Comparison of ENCODE assay signal across 1 cellular context in the genomic region with DNA sequence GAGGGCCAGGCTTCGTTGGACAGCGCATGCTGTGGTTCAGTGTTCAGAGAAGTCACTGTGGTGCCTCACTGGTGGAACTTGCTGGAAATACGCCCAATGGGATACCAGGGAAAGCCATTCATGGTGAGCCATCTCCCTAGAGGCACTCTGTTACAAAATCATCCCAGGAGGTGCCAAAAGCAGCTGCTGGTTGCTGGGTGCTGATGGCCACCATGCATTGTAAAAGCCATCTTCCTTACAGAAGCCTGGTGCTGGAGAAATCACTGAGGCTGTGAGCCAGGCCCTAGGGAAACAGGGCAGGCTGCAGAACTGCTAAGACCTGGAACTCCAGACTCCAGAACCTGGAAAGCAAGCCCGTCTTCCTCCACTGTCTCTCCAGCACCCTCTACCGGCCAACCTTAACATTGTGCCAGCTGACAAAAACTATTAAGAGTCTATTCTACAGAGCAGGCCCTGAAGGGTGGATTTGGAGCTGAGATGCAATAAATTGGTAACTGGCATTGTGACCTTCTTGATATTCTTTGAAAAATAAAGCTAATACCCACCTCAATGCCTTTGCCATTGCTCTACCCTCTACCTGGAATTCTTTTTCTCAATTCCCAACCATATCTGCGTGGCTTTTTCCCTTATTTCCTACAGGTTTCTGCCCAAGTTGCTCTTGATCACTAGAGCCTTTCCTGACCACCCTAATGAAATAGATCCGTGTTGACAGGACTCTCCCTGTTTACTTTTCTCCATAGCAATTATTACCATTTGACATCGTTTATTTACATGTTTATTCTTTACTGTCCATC.
TF ChIP-seq lines count a peak whose summit lies in the region.

No MANE protein-coding gene starts in this region.

TF ChIP-seq in HepG2, 621 proteins besides CTCF, POLR2A, EP300 and RAD21 (continued from another document):
- TF ChIP-seq, protein P1, sequence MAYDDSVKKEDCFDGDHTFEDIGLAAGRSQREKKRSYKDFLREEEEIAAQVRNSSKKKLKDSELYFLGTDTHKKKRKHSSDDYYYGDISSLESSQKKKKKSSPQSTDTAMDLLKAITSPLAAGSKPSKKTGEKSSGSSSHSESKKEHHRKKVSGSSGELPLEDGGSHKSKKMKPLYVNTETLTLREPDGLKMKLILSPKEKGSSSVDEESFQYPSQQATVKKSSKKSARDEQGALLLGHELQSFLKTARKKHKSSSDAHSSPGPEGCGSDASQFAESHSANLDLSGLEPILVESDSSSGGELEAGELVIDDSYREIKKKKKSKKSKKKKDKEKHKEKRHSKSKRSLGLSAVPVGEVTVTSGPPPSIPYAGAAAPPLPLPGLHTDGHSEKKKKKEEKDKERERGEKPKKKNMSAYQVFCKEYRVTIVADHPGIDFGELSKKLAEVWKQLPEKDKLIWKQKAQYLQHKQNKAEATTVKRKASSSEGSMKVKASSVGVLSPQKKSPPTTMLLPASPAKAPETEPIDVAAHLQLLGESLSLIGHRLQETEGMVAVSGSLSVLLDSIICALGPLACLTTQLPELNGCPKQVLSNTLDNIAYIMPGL (CRISPR knock-in tag; IDR thresholded peaks at IDR 0.05; ENCODE audit: borderline replicate concordance in 1 of 2, low read depth in 1 of 2), result 0 out of 4 replicates have a peak, but pooled peaks of 1 of the 2 experiments have one; percentile 59
- TF ChIP-seq TSC22D2 (CRISPR knock-in tag; IDR thresholded peaks at IDR 0.05; ENCODE audit: borderline replicate concordance), result peak; percentile 22; the same call in 1 of the 2 replicates
- TF ChIP-seq NFKB2 (CRISPR knock-in tag; IDR thresholded peaks at IDR 0.05; ENCODE audit: borderline replicate concordance), result 0 out of 2 replicates have a peak, but pooled peaks have one; percentile 41
- peak; percentile 36; the same call in 1 of the 2 replicates for TF ChIP-seq ZFX (CRISPR knock-in tag; IDR thresholded peaks at IDR 0.05; ENCODE audit: low read depth)
- no peak for TF ChIP-seq ZNF674 (CRISPR knock-in tag; IDR thresholded peaks at IDR 0.05; ENCODE audit: low read depth)
- TF ChIP-seq ATF7 (IDR thresholded peaks at IDR 0.05), result no peak
- 0 out of 2 replicates have a peak, but pooled peaks have one; percentile 23 for TF ChIP-seq ATF7 (CRISPR knock-in tag; IDR thresholded peaks at IDR 0.05)
- no peak for TF ChIP-seq ZNF569 (CRISPR knock-in tag; IDR thresholded peaks at IDR 0.05; ENCODE audit: borderline replicate concordance)
- TF ChIP-seq RAD51 (IDR thresholded peaks at IDR 0.05; ENCODE audit: borderline replicate concordance), result no peak
- peak in 1 of 2 experiments; percentile 58; a peak in 2 of 4 replicates for TF ChIP-seq MAFK (conservative IDR thresholded peaks at IDR 0.05 in 1 of 2, IDR thresholded peaks at IDR 0.05 in 1 of 2; ENCODE audit: low read length in 2 of 2)
- TF ChIP-seq THAP11 (CRISPR knock-in tag; IDR thresholded peaks at IDR 0.05), result peak; percentile 33; the same call in 1 of the 2 replicates
- 0 out of 2 replicates have a peak, but pooled peaks have one; percentile 31 for TF ChIP-seq ZSCAN31 (CRISPR knock-in tag; IDR thresholded peaks at IDR 0.05; ENCODE audit: low read depth)
- TF ChIP-seq ZNF607 (CRISPR knock-in tag; IDR thresholded peaks at IDR 0.05; ENCODE audit: borderline replicate concordance), result 0 out of 2 replicates have a peak, but pooled peaks have one; percentile 30
- TF ChIP-seq IRF2 (CRISPR knock-in tag; IDR thresholded peaks at IDR 0.05), result 0 out of 2 replicates have a peak, but pooled peaks have one; percentile 28
- TF ChIP-seq, protein P2, sequence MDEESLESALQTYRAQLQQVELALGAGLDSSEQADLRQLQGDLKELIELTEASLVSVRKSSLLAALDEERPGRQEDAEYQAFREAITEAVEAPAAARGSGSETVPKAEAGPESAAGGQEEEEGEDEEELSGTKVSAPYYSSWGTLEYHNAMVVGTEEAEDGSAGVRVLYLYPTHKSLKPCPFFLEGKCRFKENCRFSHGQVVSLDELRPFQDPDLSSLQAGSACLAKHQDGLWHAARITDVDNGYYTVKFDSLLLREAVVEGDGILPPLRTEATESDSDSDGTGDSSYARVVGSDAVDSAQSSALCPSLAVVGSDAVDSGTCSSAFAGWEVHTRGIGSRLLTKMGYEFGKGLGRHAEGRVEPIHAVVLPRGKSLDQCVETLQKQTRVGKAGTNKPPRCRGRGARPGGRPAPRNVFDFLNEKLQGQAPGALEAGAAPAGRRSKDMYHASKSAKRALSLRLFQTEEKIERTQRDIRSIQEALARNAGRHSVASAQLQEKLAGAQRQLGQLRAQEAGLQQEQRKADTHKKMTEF (CRISPR knock-in tag; IDR thresholded peaks at IDR 0.05), result 0 out of 2 replicates have a peak, but pooled peaks have one; percentile 30
- TF ChIP-seq PPARG (CRISPR knock-in tag; conservative IDR thresholded peaks at IDR 0.05), result no peak
- peak; percentile 49; the same call in 1 of the 2 replicates for TF ChIP-seq ZFP37 (CRISPR knock-in tag; IDR thresholded peaks at IDR 0.05; ENCODE audit: borderline replicate concordance)
- peak; percentile 24; the same call in 1 of the 2 replicates for TF ChIP-seq REPIN1 (CRISPR knock-in tag; IDR thresholded peaks at IDR 0.05; ENCODE audit: borderline replicate concordance, low read depth)
- TF ChIP-seq, protein P3, sequence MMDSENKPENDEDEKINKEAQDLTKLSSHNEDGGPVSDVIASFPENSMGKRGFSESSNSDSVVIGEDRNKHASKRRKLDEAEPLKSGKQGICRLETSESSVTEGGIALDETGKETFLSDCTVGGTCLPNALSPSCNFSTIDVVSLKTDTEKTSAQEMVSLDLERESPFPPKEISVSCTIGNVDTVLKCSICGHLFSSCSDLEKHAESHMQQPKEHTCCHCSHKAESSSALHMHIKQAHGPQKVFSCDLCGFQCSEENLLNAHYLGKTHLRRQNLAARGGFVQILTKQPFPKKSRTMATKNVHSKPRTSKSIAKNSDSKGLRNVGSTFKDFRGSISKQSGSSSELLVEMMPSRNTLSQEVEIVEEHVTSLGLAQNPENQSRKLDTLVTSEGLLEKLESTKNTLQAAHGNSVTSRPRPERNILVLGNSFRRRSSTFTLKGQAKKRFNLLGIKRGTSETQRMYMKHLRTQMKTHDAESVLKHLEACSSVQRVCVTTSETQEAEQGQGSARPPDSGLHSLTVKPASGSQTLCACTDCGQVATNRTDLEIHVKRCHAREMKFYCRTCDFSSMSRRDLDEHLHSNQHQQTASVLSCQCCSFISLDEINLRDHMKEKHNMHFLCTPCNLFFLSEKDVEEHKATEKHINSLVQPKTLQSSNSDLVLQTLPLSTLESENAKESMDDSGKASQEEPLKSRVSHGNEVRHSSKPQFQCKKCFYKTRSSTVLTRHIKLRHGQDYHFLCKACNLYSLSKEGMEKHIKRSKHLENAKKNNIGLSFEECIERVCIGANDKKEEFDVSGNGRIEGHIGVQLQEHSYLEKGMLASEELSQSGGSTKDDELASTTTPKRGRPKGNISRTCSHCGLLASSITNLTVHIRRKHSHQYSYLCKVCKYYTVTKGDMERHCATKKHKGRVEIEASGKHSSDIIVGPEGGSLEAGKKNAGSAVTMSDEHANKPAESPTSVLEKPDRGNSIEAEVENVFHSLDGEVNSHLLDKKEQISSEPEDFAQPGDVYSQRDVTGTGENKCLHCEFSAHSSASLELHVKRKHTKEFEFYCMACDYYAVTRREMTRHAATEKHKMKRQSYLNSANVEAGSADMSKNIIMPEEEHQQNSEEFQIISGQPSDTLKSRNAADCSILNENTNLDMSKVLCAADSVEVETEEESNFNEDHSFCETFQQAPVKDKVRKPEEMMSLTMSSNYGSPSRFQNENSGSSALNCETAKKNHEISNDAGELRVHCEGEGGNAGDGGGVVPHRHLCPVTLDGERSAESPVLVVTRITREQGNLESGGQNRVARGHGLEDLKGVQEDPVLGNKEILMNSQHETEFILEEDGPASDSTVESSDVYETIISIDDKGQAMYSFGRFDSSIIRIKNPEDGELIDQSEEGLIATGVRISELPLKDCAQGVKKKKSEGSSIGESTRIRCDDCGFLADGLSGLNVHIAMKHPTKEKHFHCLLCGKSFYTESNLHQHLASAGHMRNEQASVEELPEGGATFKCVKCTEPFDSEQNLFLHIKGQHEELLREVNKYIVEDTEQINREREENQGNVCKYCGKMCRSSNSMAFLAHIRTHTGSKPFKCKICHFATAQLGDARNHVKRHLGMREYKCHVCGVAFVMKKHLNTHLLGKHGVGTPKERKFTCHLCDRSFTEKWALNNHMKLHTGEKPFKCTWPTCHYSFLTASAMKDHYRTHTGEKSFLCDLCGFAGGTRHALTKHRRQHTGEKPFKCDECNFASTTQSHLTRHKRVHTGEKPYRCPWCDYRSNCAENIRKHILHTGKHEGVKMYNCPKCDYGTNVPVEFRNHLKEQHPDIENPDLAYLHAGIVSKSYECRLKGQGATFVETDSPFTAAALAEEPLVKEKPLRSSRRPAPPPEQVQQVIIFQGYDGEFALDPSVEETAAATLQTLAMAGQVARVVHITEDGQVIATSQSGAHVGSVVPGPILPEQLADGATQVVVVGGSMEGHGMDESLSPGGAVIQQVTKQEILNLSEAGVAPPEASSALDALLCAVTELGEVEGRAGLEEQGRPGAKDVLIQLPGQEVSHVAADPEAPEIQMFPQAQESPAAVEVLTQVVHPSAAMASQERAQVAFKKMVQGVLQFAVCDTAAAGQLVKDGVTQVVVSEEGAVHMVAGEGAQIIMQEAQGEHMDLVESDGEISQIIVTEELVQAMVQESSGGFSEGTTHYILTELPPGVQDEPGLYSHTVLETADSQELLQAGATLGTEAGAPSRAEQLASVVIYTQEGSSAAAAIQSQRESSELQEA (CRISPR knock-in tag; IDR thresholded peaks at IDR 0.05; ENCODE audit: not compliant biosample characterization), result peak; percentile 48
- peak; percentile 87 for TF ChIP-seq XRCC5 (optimal IDR thresholded peaks at IDR 0.05; ENCODE audit: low read length)
- TF ChIP-seq HMG20B (CRISPR knock-in tag; conservative IDR thresholded peaks at IDR 0.05), result no peak
- TF ChIP-seq ZNF720 (CRISPR knock-in tag; IDR thresholded peaks at IDR 0.05), result 0 out of 2 replicates have a peak, but pooled peaks have one; percentile 51
- TF ChIP-seq BCL6 (CRISPR knock-in tag; IDR thresholded peaks at IDR 0.05), result peak; percentile 74
- TF ChIP-seq MBNL3 (CRISPR knock-in tag; conservative IDR thresholded peaks at IDR 0.05), result no peak
- TF ChIP-seq SMC3 (IDR thresholded peaks at IDR 0.05; ENCODE audit: low read length), result peak; percentile 78
- no peak for TF ChIP-seq ATM (IDR thresholded peaks at IDR 0.05; ENCODE audit: borderline replicate concordance)
- TF ChIP-seq, protein P4, sequence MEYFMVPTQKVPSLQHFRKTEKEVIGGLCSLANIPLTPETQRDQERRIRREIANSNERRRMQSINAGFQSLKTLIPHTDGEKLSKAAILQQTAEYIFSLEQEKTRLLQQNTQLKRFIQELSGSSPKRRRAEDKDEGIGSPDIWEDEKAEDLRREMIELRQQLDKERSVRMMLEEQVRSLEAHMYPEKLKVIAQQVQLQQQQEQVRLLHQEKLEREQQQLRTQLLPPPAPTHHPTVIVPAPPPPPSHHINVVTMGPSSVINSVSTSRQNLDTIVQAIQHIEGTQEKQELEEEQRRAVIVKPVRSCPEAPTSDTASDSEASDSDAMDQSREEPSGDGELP (IDR thresholded peaks at IDR 0.05; ENCODE audit: borderline replicate concordance, low read depth), result peak; percentile 79; the same call in 1 of the 2 replicates
- peak; percentile 49; the same call in 1 of the 2 replicates for TF ChIP-seq ZMYM4 (CRISPR knock-in tag; IDR thresholded peaks at IDR 0.05)
- no peak for TF ChIP-seq HDAC6 (IDR thresholded peaks at IDR 0.05; ENCODE audit: low read depth, low read length)
- TF ChIP-seq, protein P5, sequence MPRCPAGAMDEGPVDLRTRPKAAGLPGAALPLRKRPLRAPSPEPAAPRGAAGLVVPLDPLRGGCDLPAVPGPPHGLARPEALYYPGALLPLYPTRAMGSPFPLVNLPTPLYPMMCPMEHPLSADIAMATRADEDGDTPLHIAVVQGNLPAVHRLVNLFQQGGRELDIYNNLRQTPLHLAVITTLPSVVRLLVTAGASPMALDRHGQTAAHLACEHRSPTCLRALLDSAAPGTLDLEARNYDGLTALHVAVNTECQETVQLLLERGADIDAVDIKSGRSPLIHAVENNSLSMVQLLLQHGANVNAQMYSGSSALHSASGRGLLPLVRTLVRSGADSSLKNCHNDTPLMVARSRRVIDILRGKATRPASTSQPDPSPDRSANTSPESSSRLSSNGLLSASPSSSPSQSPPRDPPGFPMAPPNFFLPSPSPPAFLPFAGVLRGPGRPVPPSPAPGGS (CRISPR knock-in tag; IDR thresholded peaks at IDR 0.05), result 0 out of 2 replicates have a peak, but pooled peaks have one; percentile 49
- TF ChIP-seq, protein P6, sequence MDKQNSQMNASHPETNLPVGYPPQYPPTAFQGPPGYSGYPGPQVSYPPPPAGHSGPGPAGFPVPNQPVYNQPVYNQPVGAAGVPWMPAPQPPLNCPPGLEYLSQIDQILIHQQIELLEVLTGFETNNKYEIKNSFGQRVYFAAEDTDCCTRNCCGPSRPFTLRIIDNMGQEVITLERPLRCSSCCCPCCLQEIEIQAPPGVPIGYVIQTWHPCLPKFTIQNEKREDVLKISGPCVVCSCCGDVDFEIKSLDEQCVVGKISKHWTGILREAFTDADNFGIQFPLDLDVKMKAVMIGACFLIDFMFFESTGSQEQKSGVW (CRISPR knock-in tag; IDR thresholded peaks at IDR 0.05; ENCODE audit: borderline replicate concordance), result no peak
- TF ChIP-seq KDM2A (CRISPR knock-in tag; IDR thresholded peaks at IDR 0.05; ENCODE audit: borderline replicate concordance, low read depth), result 0 out of 2 replicates have a peak, but pooled peaks have one; percentile 35
- 0 out of 2 replicates have a peak, but pooled peaks have one; percentile 59 for TF ChIP-seq ZSCAN9 (CRISPR knock-in tag; IDR thresholded peaks at IDR 0.05; ENCODE audit: borderline replicate concordance)
- peak; percentile 56; the same call in 1 of the 2 replicates for TF ChIP-seq ZNF501 (CRISPR knock-in tag; IDR thresholded peaks at IDR 0.05)
- TF ChIP-seq ZNF274 (CRISPR knock-in tag; IDR thresholded peaks at IDR 0.05), result peak; percentile 34; the same call in 1 of the 2 replicates
- TF ChIP-seq LCORL (IDR thresholded peaks at IDR 0.05), result no peak
- peak; percentile 37; the same call in 1 of the 2 replicates for TF ChIP-seq LCORL (CRISPR knock-in tag; IDR thresholded peaks at IDR 0.05)
- TF ChIP-seq, protein P7, sequence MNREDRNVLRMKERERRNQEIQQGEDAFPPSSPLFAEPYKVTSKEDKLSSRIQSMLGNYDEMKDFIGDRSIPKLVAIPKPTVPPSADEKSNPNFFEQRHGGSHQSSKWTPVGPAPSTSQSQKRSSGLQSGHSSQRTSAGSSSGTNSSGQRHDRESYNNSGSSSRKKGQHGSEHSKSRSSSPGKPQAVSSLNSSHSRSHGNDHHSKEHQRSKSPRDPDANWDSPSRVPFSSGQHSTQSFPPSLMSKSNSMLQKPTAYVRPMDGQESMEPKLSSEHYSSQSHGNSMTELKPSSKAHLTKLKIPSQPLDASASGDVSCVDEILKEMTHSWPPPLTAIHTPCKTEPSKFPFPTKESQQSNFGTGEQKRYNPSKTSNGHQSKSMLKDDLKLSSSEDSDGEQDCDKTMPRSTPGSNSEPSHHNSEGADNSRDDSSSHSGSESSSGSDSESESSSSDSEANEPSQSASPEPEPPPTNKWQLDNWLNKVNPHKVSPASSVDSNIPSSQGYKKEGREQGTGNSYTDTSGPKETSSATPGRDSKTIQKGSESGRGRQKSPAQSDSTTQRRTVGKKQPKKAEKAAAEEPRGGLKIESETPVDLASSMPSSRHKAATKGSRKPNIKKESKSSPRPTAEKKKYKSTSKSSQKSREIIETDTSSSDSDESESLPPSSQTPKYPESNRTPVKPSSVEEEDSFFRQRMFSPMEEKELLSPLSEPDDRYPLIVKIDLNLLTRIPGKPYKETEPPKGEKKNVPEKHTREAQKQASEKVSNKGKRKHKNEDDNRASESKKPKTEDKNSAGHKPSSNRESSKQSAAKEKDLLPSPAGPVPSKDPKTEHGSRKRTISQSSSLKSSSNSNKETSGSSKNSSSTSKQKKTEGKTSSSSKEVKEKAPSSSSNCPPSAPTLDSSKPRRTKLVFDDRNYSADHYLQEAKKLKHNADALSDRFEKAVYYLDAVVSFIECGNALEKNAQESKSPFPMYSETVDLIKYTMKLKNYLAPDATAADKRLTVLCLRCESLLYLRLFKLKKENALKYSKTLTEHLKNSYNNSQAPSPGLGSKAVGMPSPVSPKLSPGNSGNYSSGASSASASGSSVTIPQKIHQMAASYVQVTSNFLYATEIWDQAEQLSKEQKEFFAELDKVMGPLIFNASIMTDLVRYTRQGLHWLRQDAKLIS (CRISPR knock-in tag; IDR thresholded peaks at IDR 0.05), result no peak
